16 cellular contexts compared by ENCODE assay signal in genomic region chr22:30436196-30436595, GRCh38. TPM values are rescaled to one million over a fixed set of nuclear protein-coding genes. Genes with fewer than 3 reads are reported as not detected.
A peak's percentile ranks its signal among the peaks of the same experiment; 100 is the strongest.
DNase-seq lines count a peak whose midpoint lies in the region; ATAC-seq and TF ChIP-seq lines count a peak whose summit lies in the region.
"Had no signal": no experiment of that assay in that cellular context is flagged by ENCODE, and none has a peak within 500 bp of the region (broad histone marks: within the 10 kb centered on the region; RNA-seq: fewer than 3 reads in every experiment).

No MANE protein-coding gene starts in this region.

- POLR2A ChIA-PET in CD4-positive, alpha-beta memory T cell (lab: Charles Lee; ENCODE audit: partially characterized antibody): interaction anchor here (0.7 to 9.7 kb wide), 6 partner anchors 10 to 168 kb away, joined by 3 to 126 read pairs (median 4); partner anchors contain the start of genes CASTOR1, MTFP1 and SEC14L2
- POLR2A ChIA-PET in naive thymus-derived CD4-positive, alpha-beta T cell (lab: Charles Lee): interaction anchor here (0.6 to 6.3 kb wide), 4 partner anchors 8 to 1744 kb away, joined by 3 to 88 read pairs (median 3); partner anchors contain the start of gene MTFP1

- H3K9me3 ChIP-seq in CD4-positive, alpha-beta memory T cell (ENCODE audit: control insufficient read depth in 1 of 2, low read length in 2 of 2): no peaks in the 10 kb centered on the region
- peaks cover 0 to 4% (median 0%) of the 10 kb centered on the region in 3 experiments for H3K9me3 ChIP-seq in naive thymus-derived CD4-positive, alpha-beta T cell (ENCODE audit: control insufficient read depth in 2 of 3, low read length in 3 of 3)
- H3K9me3 ChIP-seq: colonic mucosa, gastroesophageal sphincter had no signal

- CTCF ChIA-PET in CD4-positive, alpha-beta memory T cell (lab: Charles Lee; ENCODE audit: partially characterized antibody): interaction anchor here (0.7 to 7.0 kb wide), 5 partner anchors 9 to 484 kb away, joined by 3 to 74 read pairs (median 4); partner anchors contain the start of gene MTFP1
- CTCF ChIA-PET in naive thymus-derived CD4-positive, alpha-beta T cell (lab: Charles Lee): interaction anchor here (0.6 to 6.0 kb wide), 8 partner anchors 8 to 1750 kb away, joined by 3 to 46 read pairs (median 4); partner anchors contain the start of gene MTFP1

- peaks cover 19% of the 10 kb centered on the region for H3K4me1 ChIP-seq in CD4-positive, alpha-beta memory T cell (ENCODE audit: insufficient read depth, low read length)
- peaks cover 16 to 21% of the 10 kb centered on the region in 2 donors for H3K4me1 ChIP-seq in naive thymus-derived CD4-positive, alpha-beta T cell (ENCODE audit: control insufficient read depth in 2 of 2, insufficient read depth in 2 of 2, low read length in 2 of 2)
- H3K4me1 ChIP-seq: colonic mucosa, gastroesophageal sphincter had no signal

- H3K27ac Mint-ChIP-seq in CD4-positive, alpha-beta memory T cell: peak overlapping the region; percentile 80 to 100 (median 100)
- H3K27ac Mint-ChIP-seq in activated T-helper 1 cell treated with anti-CD3 and anti-CD28 coated beads, Interleukin-12 subunit alpha, Interleukin-12 subunit beta, Interleukin-2, Interleukin-4 antibody, amounts not matched to agents 30 ng/mL and 10 ng/mL and 1 ng/mL, durations not matched to agents 14 hours and 24 hours and 36 hours: peak overlapping the region; percentile 75
- H3K27ac Mint-ChIP-seq in naive thymus-derived CD4-positive, alpha-beta T cell: peak overlapping the region; percentile 88 to 100 (median 98)

- H3K36me3 ChIP-seq in CD4-positive, alpha-beta memory T cell (ENCODE audit: insufficient read depth, low read length): no peaks in the 10 kb centered on the region
- H3K36me3 ChIP-seq in naive thymus-derived CD4-positive, alpha-beta T cell (ENCODE audit: control insufficient read depth in 2 of 3, insufficient read depth in 3 of 3, low read length in 3 of 3): no peaks in the 10 kb centered on the region
- H3K36me3 ChIP-seq: colonic mucosa, gastroesophageal sphincter had no signal

- peak overlapping the region; percentile 32 to 71 for H3K4me3 ChIP-seq in CD4-positive, alpha-beta memory T cell (ENCODE audit: low read length in 2 of 2)
- H3K4me3 ChIP-seq in GM12865 (ENCODE audit: low read depth, low read length): peak overlapping the region; percentile 2
- H3K4me3 ChIP-seq in naive thymus-derived CD4-positive, alpha-beta T cell (ENCODE audit: low read length): peak overlapping the region; percentile 53
- H3K4me3 ChIP-seq: colonic mucosa, gastroesophageal sphincter had no signal

- H3K36me3 Mint-ChIP-seq in CD4-positive, alpha-beta memory T cell: peaks cover 11 to 14% of the 10 kb centered on the region in 2 donors
- H3K36me3 Mint-ChIP-seq in activated T-helper 1 cell treated with anti-CD3 and anti-CD28 coated beads, Interleukin-12 subunit alpha, Interleukin-12 subunit beta, Interleukin-2, Interleukin-4 antibody, amounts not matched to agents 30 ng/mL and 10 ng/mL and 1 ng/mL, durations not matched to agents 14 hours and 24 hours and 36 hours (ENCODE audit: low read depth): peaks cover 12% of the 10 kb centered on the region
- peaks cover 0 to 16% (median 5%) of the 10 kb centered on the region in 5 donors for H3K36me3 Mint-ChIP-seq in naive thymus-derived CD4-positive, alpha-beta T cell

- peaks cover 11 to 29% (median 18%) of the 10 kb centered on the region in 4 donors for H3K4me1 Mint-ChIP-seq in CD4-positive, alpha-beta memory T cell
- H3K4me1 Mint-ChIP-seq in activated T-helper 1 cell treated with anti-CD3 and anti-CD28 coated beads, Interleukin-12 subunit alpha, Interleukin-12 subunit beta, Interleukin-2, Interleukin-4 antibody, amounts not matched to agents 30 ng/mL and 10 ng/mL and 1 ng/mL, durations not matched to agents 14 hours and 24 hours and 36 hours (ENCODE audit: low read depth): peaks cover 24% of the 10 kb centered on the region
- H3K4me1 Mint-ChIP-seq in naive thymus-derived CD4-positive, alpha-beta T cell: peaks cover 10 to 28% (median 26%) of the 10 kb centered on the region in 7 donors

- no peak for ATAC-seq in naive thymus-derived CD4-positive, alpha-beta T cell
- ATAC-seq in GM21447 (IDR thresholded peaks at IDR 0.05; ENCODE audit: unreplicated experiment) (no peak), HG03095 (IDR thresholded peaks at IDR 0.05; ENCODE audit: unreplicated experiment) (no peak)
- ATAC-seq: gastroesophageal sphincter, left lobe of liver, Panc1 had no signal

- H3K27me3 Mint-ChIP-seq in CD4-positive, alpha-beta memory T cell: peaks cover 18 to 20% of the 10 kb centered on the region in 2 donors
- H3K27me3 Mint-ChIP-seq in activated T-helper 1 cell treated with anti-CD3 and anti-CD28 coated beads, Interleukin-12 subunit alpha, Interleukin-12 subunit beta, Interleukin-2, Interleukin-4 antibody, amounts not matched to agents 30 ng/mL and 10 ng/mL and 1 ng/mL, durations not matched to agents 14 hours and 24 hours and 36 hours (ENCODE audit: insufficient read depth): peaks cover 16% of the 10 kb centered on the region
- peaks cover 16 to 29% (median 23%) of the 10 kb centered on the region in 5 donors for H3K27me3 Mint-ChIP-seq in naive thymus-derived CD4-positive, alpha-beta T cell

- peaks cover 0 to 16% (median 10%) of the 10 kb centered on the region in 8 donors for H3K9me3 Mint-ChIP-seq in CD4-positive, alpha-beta memory T cell
- peaks cover 18% of the 10 kb centered on the region for H3K9me3 Mint-ChIP-seq in activated T-helper 1 cell treated with anti-CD3 and anti-CD28 coated beads, Interleukin-12 subunit alpha, Interleukin-12 subunit beta, Interleukin-2, Interleukin-4 antibody, amounts not matched to agents 30 ng/mL and 10 ng/mL and 1 ng/mL, durations not matched to agents 14 hours and 24 hours and 36 hours
- H3K9me3 Mint-ChIP-seq in naive thymus-derived CD4-positive, alpha-beta T cell: peaks cover 9 to 18% (median 13%) of the 10 kb centered on the region in 11 donors

- H3K4me3 Mint-ChIP-seq in CD4-positive, alpha-beta memory T cell: peak overlapping the region in 6 of 8 donors; percentile 72 to 86 (median 82)
- peak overlapping the region; percentile 62 for H3K4me3 Mint-ChIP-seq in activated T-helper 1 cell treated with anti-CD3 and anti-CD28 coated beads, Interleukin-12 subunit alpha, Interleukin-12 subunit beta, Interleukin-2, Interleukin-4 antibody, amounts not matched to agents 30 ng/mL and 10 ng/mL and 1 ng/mL, durations not matched to agents 14 hours and 24 hours and 36 hours
- H3K4me3 Mint-ChIP-seq in naive thymus-derived CD4-positive, alpha-beta T cell: peak overlapping the region; percentile 57 to 90 (median 83)

- H3K27ac ChIP-seq in CD4-positive, alpha-beta memory T cell (ENCODE audit: low read depth, low read length): peak overlapping the region; percentile 91
- H3K27ac ChIP-seq in naive thymus-derived CD4-positive, alpha-beta T cell (ENCODE audit: low read depth, low read length): peak overlapping the region; percentile 99
- H3K27ac ChIP-seq: VCaP had no signal

- peaks cover 7% of the 10 kb centered on the region for H3K27me3 ChIP-seq in CD4-positive, alpha-beta memory T cell (ENCODE audit: insufficient read depth, low read length)
- H3K27me3 ChIP-seq in naive thymus-derived CD4-positive, alpha-beta T cell (ENCODE audit: control insufficient read depth in 2 of 2, insufficient read depth in 2 of 2, low read length in 2 of 2): peaks cover 3 to 6% of the 10 kb centered on the region in 2 donors
- H3K27me3 ChIP-seq: colonic mucosa had no signal

- intact Hi-C loops in CD4-positive, alpha-beta memory T cell (cut with micrococcal nuclease): no loop called here
- intact Hi-C loops in activated T-helper 1 cell treated with anti-CD3 and anti-CD28 coated beads, Interleukin-12 subunit alpha, Interleukin-12 subunit beta, Interleukin-2, Interleukin-4 antibody, amounts not matched to agents 30 ng/mL and 10 ng/mL and 1 ng/mL, durations not matched to agents 14 hours and 24 hours and 36 hours (cut with micrococcal nuclease): no loop called here
- intact Hi-C loops in naive thymus-derived CD4-positive, alpha-beta T cell (cut with micrococcal nuclease): loop anchor here in 1 of 2 donors (1.0 kb wide), 1 partner anchor 170 kb away; the partner anchor contains the start of gene OSM

- no peak for DNase-seq in CD4-positive, alpha-beta memory T cell
- DNase-seq in GM12865 (ENCODE audit: low read depth) (no peak), OCI-M2 (lab: John Stamatoyannopoulos, UW; ENCODE audit: unreplicated experiment) (no peak), NCI-H2029 (lab: John Stamatoyannopoulos, UW) (no peak)
- no peak for DNase-seq in activated T-helper 1 cell treated with anti-CD3 and anti-CD28 coated beads, Interleukin-12 subunit alpha, Interleukin-12 subunit beta, Interleukin-2, Interleukin-4 antibody, amounts not matched to agents 30 ng/mL and 10 ng/mL and 1 ng/mL, durations not matched to agents 14 hours and 24 hours and 36 hours (ENCODE audit: low spot score)
- DNase-seq in naive thymus-derived CD4-positive, alpha-beta T cell: no peak
- DNase-seq: KBM-7 had no signal

- TF ChIP-seq CTCF in GM12865 (IDR thresholded peaks at IDR 0.05; ENCODE audit: insufficient read depth, low read depth, low read length, missing control alignments): no peak

RNA-seq across cellular contexts. Expression of gene MTFP1, which starts 10.6 kb away (rescaled TPM):
- 10 to 100 TPM; 13.5 to 15.7 TPM for total RNA-seq in CD4-positive, alpha-beta memory T cell
- polyA plus RNA-seq in CD4-positive, alpha-beta memory T cell: 10 to 100 TPM; 31.1 to 47.4 TPM
- total RNA-seq in activated T-helper 1 cell treated with anti-CD3 and anti-CD28 coated beads, Interleukin-12 subunit alpha, Interleukin-12 subunit beta, Interleukin-2, Interleukin-4 antibody, amounts not matched to agents 30 ng/mL and 10 ng/mL and 1 ng/mL, durations not matched to agents 14 hours and 24 hours and 36 hours: 72.0 and 72.9 TPM in 2 replicates
- 10 to 100 TPM; 10.2 to 68.2 (median 23.6) TPM for total RNA-seq in naive thymus-derived CD4-positive, alpha-beta T cell
- polyA plus RNA-seq in naive thymus-derived CD4-positive, alpha-beta T cell: 10 to 100 TPM; 26.7 to 30.4 TPM

RNA-seq across cellular contexts. Expression of gene SEC14L3, which starts 35.6 kb away (rescaled TPM):
- not detected for total RNA-seq in CD4-positive, alpha-beta memory T cell
- not detected for polyA plus RNA-seq in CD4-positive, alpha-beta memory T cell
- not detected in 2 replicates for total RNA-seq in activated T-helper 1 cell treated with anti-CD3 and anti-CD28 coated beads, Interleukin-12 subunit alpha, Interleukin-12 subunit beta, Interleukin-2, Interleukin-4 antibody, amounts not matched to agents 30 ng/mL and 10 ng/mL and 1 ng/mL, durations not matched to agents 14 hours and 24 hours and 36 hours
- total RNA-seq in naive thymus-derived CD4-positive, alpha-beta T cell: not detected
- not detected for polyA plus RNA-seq in naive thymus-derived CD4-positive, alpha-beta T cell
- total RNA-seq: colonic mucosa, gastroesophageal sphincter, osteocyte, subcutaneous adipose tissue had no signal

RNA-seq across cellular contexts. Expression of gene SEC14L2, which starts 39.4 kb away (rescaled TPM):
- total RNA-seq in CD4-positive, alpha-beta memory T cell: 1 to 10 TPM; 6.0 to 8.6 TPM
- polyA plus RNA-seq in CD4-positive, alpha-beta memory T cell: 10 to 100 TPM in 1 of 2 donors, 1 to 10 TPM in 1; 9.7 to 13.8 TPM
- 25.6 and 27.0 TPM in 2 replicates for total RNA-seq in activated T-helper 1 cell treated with anti-CD3 and anti-CD28 coated beads, Interleukin-12 subunit alpha, Interleukin-12 subunit beta, Interleukin-2, Interleukin-4 antibody, amounts not matched to agents 30 ng/mL and 10 ng/mL and 1 ng/mL, durations not matched to agents 14 hours and 24 hours and 36 hours
- total RNA-seq in naive thymus-derived CD4-positive, alpha-beta T cell: 100 to 1,000 TPM in 1 of 5 experiments, 10 to 100 TPM in 4; 10.7 to 147 (median 16.5) TPM
- polyA plus RNA-seq in naive thymus-derived CD4-positive, alpha-beta T cell: 10 to 100 TPM; 12.7 to 20.7 TPM

RNA-seq across cellular contexts. Expression of gene RNF215, which starts 49.0 kb away (rescaled TPM):
- 1 to 10 TPM; 6.1 to 6.6 TPM for total RNA-seq in CD4-positive, alpha-beta memory T cell
- polyA plus RNA-seq in CD4-positive, alpha-beta memory T cell: under 1 TPM; 0.29 to 0.53 TPM
- total RNA-seq in activated T-helper 1 cell treated with anti-CD3 and anti-CD28 coated beads, Interleukin-12 subunit alpha, Interleukin-12 subunit beta, Interleukin-2, Interleukin-4 antibody, amounts not matched to agents 30 ng/mL and 10 ng/mL and 1 ng/mL, durations not matched to agents 14 hours and 24 hours and 36 hours: 10.3 and 13.2 TPM in 2 replicates
- total RNA-seq in naive thymus-derived CD4-positive, alpha-beta T cell: 10 to 100 TPM in 1 of 5 experiments, 1 to 10 TPM in 4; 4.3 to 10.8 (median 5.3) TPM
- polyA plus RNA-seq in naive thymus-derived CD4-positive, alpha-beta T cell: 1 to 10 TPM in 1 of 2 donors, under 1 TPM in 1; 0.08 to 1.1 TPM

Comparison
In these comparisons a context has a peak if more than half of its experiments do, and no peak if none do; other contexts are left out.
1. H3K4me3 ChIP-seq: peak in every context shown above with its lines; median percentile 53 in naive thymus-derived CD4-positive, alpha-beta T cell; 52 in CD4-positive, alpha-beta memory T cell; 2 in GM12865.